In genomic region chr6:159730277-159730676, GRCh38 we compare ENCODE assay signal across 11 cellular contexts. TPM values are rescaled to one million over a fixed set of nuclear protein-coding genes. Genes with fewer than 3 reads are reported as not detected.
DNase-seq lines count a peak whose midpoint lies in the region; ATAC-seq and TF ChIP-seq lines count a peak whose summit lies in the region.
"Had no signal": no experiment of that assay in that cellular context is flagged by ENCODE, and none has a peak within 500 bp of the region (broad histone marks: within the 10 kb centered on the region; RNA-seq: fewer than 3 reads in every experiment).

No MANE protein-coding gene starts in this region.

- in situ Hi-C loops in mammary epithelial cell (cut with MboI; ENCODE audit: low sequenced_read_pairs in 2 of 2) = no loop called here

- H3K79me2 ChIP-seq in mammary epithelial cell (ENCODE audit: insufficient read depth, low read length) = peaks cover 93% of the 10 kb centered on the region

- TF ChIP-seq CTCF in CD8-positive, alpha-beta T cell (IDR thresholded peaks at IDR 0.05) = no peak
- TF ChIP-seq CTCF in mammary epithelial cell (conservative IDR thresholded peaks at IDR 0.05 in 1 of 2, IDR thresholded peaks at IDR 0.05 in 1 of 2; ENCODE audit: extremely low read depth in 1 of 2, insufficient read depth in 1 of 2, low read depth in 1 of 2, low read length in 2 of 2) = no peak
- no peak for TF ChIP-seq CTCF in neural crest cell (conservative IDR thresholded peaks at IDR 0.05)

- H3K36me3 ChIP-seq in CD8-positive, alpha-beta T cell (ENCODE audit: insufficient read depth, low read length) = no peaks in the 10 kb centered on the region
- H3K36me3 ChIP-seq in HUES64 (ENCODE audit: insufficient read depth, low read length) = peaks cover 13% of the 10 kb centered on the region; the same call in 1 of the 2 replicates
- H3K36me3 ChIP-seq in mammary epithelial cell (ENCODE audit: insufficient read depth, low read length) = peaks cover 2% of the 10 kb centered on the region

- no peaks in the 10 kb centered on the region for H3K27me3 Mint-ChIP-seq in CD8-positive, alpha-beta T cell (ENCODE audit: low read depth)
- no peaks in the 10 kb centered on the region for H3K27me3 Mint-ChIP-seq in neural crest cell (ENCODE audit: low read depth)

- no peaks in the 10 kb centered on the region for H3K9me3 ChIP-seq in CD8-positive, alpha-beta T cell (ENCODE audit: low read length)
- H3K9me3 ChIP-seq in HUES64 (ENCODE audit: insufficient read depth, low read depth, low read length) (no peaks in the 10 kb centered on the region), mammary epithelial cell (replicated peaks; ENCODE audit: insufficient read depth, low read length) (no peaks in the 10 kb centered on the region)
- H3K9me3 ChIP-seq: mucosa of descending colon had no signal

- no peak overlapping the region for H3K27ac ChIP-seq in CD8-positive, alpha-beta T cell (ENCODE audit: low read depth, low read length)
- H3K27ac ChIP-seq in HUES64 (ENCODE audit: low read depth, low read length) (no peak overlapping the region), mammary epithelial cell (ENCODE audit: insufficient read depth, low read depth, low read length) (no peak overlapping the region)

- no peak for ATAC-seq in CD8-positive, alpha-beta T cell
- no peak for ATAC-seq in HG02970 (IDR thresholded peaks at IDR 0.05; ENCODE audit: low FRiP score, unreplicated experiment)
- no peak for ATAC-seq in GM19452 (IDR thresholded peaks at IDR 0.05; ENCODE audit: unreplicated experiment)
- ATAC-seq in GM21737 (IDR thresholded peaks at IDR 0.05; ENCODE audit: unreplicated experiment) = no peak
- ATAC-seq: mucosa of descending colon had no signal

- H3K36me3 Mint-ChIP-seq in CD8-positive, alpha-beta T cell = peaks cover 24% of the 10 kb centered on the region
- no peaks in the 10 kb centered on the region for H3K36me3 Mint-ChIP-seq in neural crest cell (ENCODE audit: low read depth)

- peak overlapping the region; percentile 98 for H3K4me2 ChIP-seq in mammary epithelial cell (ENCODE audit: insufficient read depth, low read depth, low read length)

- peaks cover 75% of the 10 kb centered on the region for H3K4me1 Mint-ChIP-seq in CD8-positive, alpha-beta T cell (ENCODE audit: low read depth)
- H3K4me1 Mint-ChIP-seq in neural crest cell = peaks cover 49% of the 10 kb centered on the region

- no peak overlapping the region for H3K9ac ChIP-seq in HUES64 (ENCODE audit: low read depth, low read length)
- no peak overlapping the region for H3K9ac ChIP-seq in mammary epithelial cell (ENCODE audit: insufficient read depth, low read length)

- CTCF ChIA-PET in CD8-positive, alpha-beta T cell (lab: Charles Lee) = interaction anchor here (0.9 kb wide), 1 partner anchor 29 kb away, joined by 4 read pairs; no protein-coding TSS in a partner anchor
- CTCF ChIA-PET in mammary epithelial cell (lab: Charles Lee; ENCODE audit: low non-redundant PET) = interaction anchor here (0.6 kb wide), 1 partner anchor 60 kb away, joined by 3 read pairs; no protein-coding TSS in a partner anchor

- peaks cover 14% of the 10 kb centered on the region for H4K20me1 ChIP-seq in mammary epithelial cell (ENCODE audit: insufficient read depth, low read length)

- no peak overlapping the region for H2AFZ ChIP-seq in mammary epithelial cell (ENCODE audit: low read depth, low read length)

- 92% methylated on average over 6 of the region's 6 CpGs for WGBS in HUES64
- 94% methylated on average over 6 of the region's 6 CpGs for WGBS in mammary epithelial cell (ENCODE audit: low coverage, missing lambda C conversion rate)

- no peak for DNase-seq in CD8-positive, alpha-beta T cell
- no peak for DNase-seq in mammary epithelial cell
- DNase-seq in neural crest cell (ENCODE audit: low read depth, low spot score) = no peak
- no peak for DNase-seq in SHP77 treated with DMSO at 0.1 percent for 48 hours (lab: John Stamatoyannopoulos, UW)
- DNase-seq: anterior cingulate cortex, KG1, mucosa of descending colon had no signal

- dilution Hi-C loops in mammary epithelial cell (cut with HindIII; ENCODE audit: low sequenced_read_pairs) = no loop called here

- H3K27me3 ChIP-seq in CD8-positive, alpha-beta T cell (ENCODE audit: insufficient read depth, low read length) = no peaks in the 10 kb centered on the region
- H3K27me3 ChIP-seq in HUES64 (ENCODE audit: insufficient read depth, low read length) (no peaks in the 10 kb centered on the region), mammary epithelial cell (ENCODE audit: insufficient read depth, low read length) (no peaks in the 10 kb centered on the region)

- peaks cover 74% of the 10 kb centered on the region for H3K4me1 ChIP-seq in CD8-positive, alpha-beta T cell (ENCODE audit: insufficient read depth, low read length)
- H3K4me1 ChIP-seq in HUES64 (ENCODE audit: insufficient read depth, low read length) (peaks cover 20% of the 10 kb centered on the region), mammary epithelial cell (ENCODE audit: insufficient read depth, low read length) (peaks cover 16% of the 10 kb centered on the region)

- no peaks in the 10 kb centered on the region for H3K9me3 Mint-ChIP-seq in CD8-positive, alpha-beta T cell
- no peaks in the 10 kb centered on the region for H3K9me3 Mint-ChIP-seq in neural crest cell

- H3K27ac Mint-ChIP-seq in CD8-positive, alpha-beta T cell = peak overlapping the region; percentile 4
- no peak overlapping the region for H3K27ac Mint-ChIP-seq in neural crest cell (ENCODE audit: unreplicated experiment)

- intact Hi-C loops in CD8-positive, alpha-beta T cell (cut with DNase I, micrococcal nuclease) = no loop called here
- intact Hi-C loops in mammary epithelial cell (cut with micrococcal nuclease) = no loop called here

- no peak overlapping the region for H3K4me3 ChIP-seq in CD8-positive, alpha-beta T cell (ENCODE audit: low read depth, low read length)
- H3K4me3 ChIP-seq in HUES64 (ENCODE audit: low read length) (peak overlapping the region; percentile 92), mammary epithelial cell (replicated peaks in 1 of 3; ENCODE audit: insufficient read depth in 1 of 3, low read depth in 2 of 3, low read length in 3 of 3) (no peak overlapping the region)
- H3K4me3 ChIP-seq: mucosa of descending colon had no signal

- H3K4me3 Mint-ChIP-seq in CD8-positive, alpha-beta T cell = peak overlapping the region; percentile 41
- H3K4me3 Mint-ChIP-seq in neural crest cell = peak overlapping the region; percentile 72

- BruUV-seq in mammary epithelial cell (replicated peaks; lab: Mats Ljungman, UMichigan) = no TSS peak

- POLR2A ChIA-PET in CD8-positive, alpha-beta T cell (lab: Charles Lee) = interaction anchor here (4.8 kb wide), 1 partner anchor 59 kb away, joined by 91 read pairs; the partner anchor contains the start of genes MRPL18 and TCP1

RNA-seq across cellular contexts. Expression of gene WTAP, which starts 3.0 kb away (rescaled TPM):
- 100 to 1,000 TPM; 224 to 226 TPM for total RNA-seq in CD8-positive, alpha-beta T cell
- 118 TPM for polyA plus RNA-seq in HUES64 (2013, experiment 1 of 2)
- polyA plus RNA-seq in HUES64 (2013, experiment 2 of 2) = 114 TPM
- total RNA-seq in mammary epithelial cell = 10 to 100 TPM; 64.5 to 92.0 TPM
- 22.3 TPM for polyA plus RNA-seq in mammary epithelial cell
- 34.2 TPM for polyA minus RNA-seq in mammary epithelial cell
- total RNA-seq in neural crest cell = 126 and 128 TPM in 2 replicates

RNA-seq across cellular contexts. Expression of gene ACAT2, which starts 31.6 kb away (rescaled TPM):
- 10 to 100 TPM; 23.3 to 24.1 TPM for total RNA-seq in CD8-positive, alpha-beta T cell
- polyA plus RNA-seq in HUES64 (2013, experiment 1 of 2) = 183 TPM
- polyA plus RNA-seq in HUES64 (2013, experiment 2 of 2) = 188 TPM
- total RNA-seq in mammary epithelial cell (100 to 1,000 TPM in 1 of 2 donors, 10 to 100 TPM in 1; 39.3 to 235 TPM), neural crest cell (419 and 443 TPM in 2 replicates)
- 102 TPM for polyA plus RNA-seq in mammary epithelial cell
- 81.8 TPM for polyA minus RNA-seq in mammary epithelial cell

RNA-seq across cellular contexts. Expression of gene SOD2, which starts 37.2 kb away (rescaled TPM):
- 10 to 100 TPM; 99.1 to 99.6 TPM for total RNA-seq in CD8-positive, alpha-beta T cell
- 55.3 TPM for polyA plus RNA-seq in HUES64 (2013, experiment 1 of 2)
- polyA plus RNA-seq in HUES64 (2013, experiment 2 of 2) = 54.8 TPM
- total RNA-seq in mammary epithelial cell (100 to 1,000 TPM; 105 to 145 TPM), neural crest cell (91.9 and 96.7 TPM in 2 replicates)
- 51.3 TPM for polyA plus RNA-seq in mammary epithelial cell
- 77.2 TPM for polyA minus RNA-seq in mammary epithelial cell

RNA-seq across cellular contexts. Expression of gene TCP1, which starts 59.1 kb away (rescaled TPM):
- 100 to 1,000 TPM; 221 to 222 TPM for total RNA-seq in CD8-positive, alpha-beta T cell
- 241 TPM for polyA plus RNA-seq in HUES64 (2013, experiment 1 of 2)
- polyA plus RNA-seq in HUES64 (2013, experiment 2 of 2) = 208 TPM
- total RNA-seq in mammary epithelial cell (100 to 1,000 TPM; 186 to 243 TPM), neural crest cell (246 and 248 TPM in 2 replicates)
- 159 TPM for polyA plus RNA-seq in mammary epithelial cell
- polyA minus RNA-seq in mammary epithelial cell = 334 TPM

RNA-seq across cellular contexts. Expression of gene MRPL18, which starts 60.0 kb away (rescaled TPM):
- total RNA-seq in CD8-positive, alpha-beta T cell = 10 to 100 TPM; 17.5 to 18.8 TPM
- polyA plus RNA-seq in HUES64 (2013, experiment 1 of 2) = 56.0 TPM
- 50.0 TPM for polyA plus RNA-seq in HUES64 (2013, experiment 2 of 2)
- total RNA-seq in mammary epithelial cell (10 to 100 TPM; 58.0 to 83.2 TPM), neural crest cell (53.0 and 56.3 TPM in 2 replicates)
- polyA plus RNA-seq in mammary epithelial cell = 91.0 TPM
- 97.8 TPM for polyA minus RNA-seq in mammary epithelial cell
